Comparison of ENCODE assay signal across 5 cellular contexts in the genomic region with DNA sequence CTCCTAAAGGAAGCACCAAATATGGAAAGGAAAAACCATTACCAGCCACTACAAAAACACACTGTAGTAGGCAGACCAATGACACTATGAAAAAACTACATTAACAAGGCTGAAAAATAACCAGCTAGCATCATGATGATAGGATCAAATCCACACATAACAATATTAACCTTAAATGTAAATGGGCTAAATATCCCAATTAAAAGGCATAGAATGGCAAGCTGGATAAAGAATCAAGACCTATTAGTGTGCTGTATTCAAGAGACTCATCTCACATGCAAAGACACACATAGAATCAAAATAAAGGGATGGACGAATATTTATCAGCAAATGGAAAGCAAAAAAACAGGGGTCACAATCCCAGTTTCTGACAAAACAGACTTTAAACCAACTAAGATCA. TPM values are rescaled to one million over a fixed set of nuclear protein-coding genes. Genes with fewer than 3 reads are reported as not detected.
A peak's percentile ranks its signal among the peaks of the same experiment; 100 is the strongest.
DNase-seq lines count a peak whose midpoint lies in the region; ATAC-seq, FAIRE-seq and TF ChIP-seq lines count a peak whose summit lies in the region.
"Not testable (repeated sequence)": the region's sequence is repeated elsewhere in the genome, so short reads cannot be mapped to it uniquely, and the experiment has no call there.

No MANE protein-coding gene starts in this region.

- in situ Hi-C loops in K562 (cut with MboI) = not testable (repeated sequence)

- not testable (repeated sequence) for H2AFZ ChIP-seq in astrocyte (ENCODE audit: low read depth, low read length); K562 (ENCODE audit: low read depth, low read length)

- not testable (repeated sequence) for H3K9me3 ChIP-seq in HEK293 (ENCODE audit: control insufficient read depth, insufficient read depth, low read depth, low read length); astrocyte (ENCODE audit: insufficient read depth, low read depth, low read length); K562 (replicated peaks; ENCODE audit: control insufficient read depth, insufficient read depth, low read depth, low read length)
- H3K9me3 ChIP-seq in endodermal cell (ENCODE audit: control insufficient read depth, low read length) = peaks cover 48% of the 10 kb centered on the region

- H3K27ac ChIP-seq in HEK293 (ENCODE audit: extremely low read depth, low read depth, low read length); astrocyte (ENCODE audit: low read depth, low read length); K562 (ENCODE audit: extremely low read depth, low read depth, low read length); endodermal cell (ENCODE audit: low read depth, low read length): not testable (repeated sequence)

- WGBS in K562 (ENCODE audit: insufficient coverage, low coverage, missing lambda C conversion rate) = 28% methylated on average over 1 of the region's 1 CpG
- 92% methylated on average over 1 of the region's 1 CpG; no CpG with 5 or more reads in 1 of the 2 experiments for WGBS in endodermal cell (ENCODE audit: insufficient coverage in 1 of 2, insufficient read length in 1 of 2), 2 experiments

- H3K27me3 ChIP-seq in astrocyte (ENCODE audit: insufficient read depth, low read length); K562 (ENCODE audit: control insufficient read depth in 2 of 2, insufficient read depth in 2 of 2, low read length in 2 of 2); endodermal cell (ENCODE audit: control insufficient read depth, insufficient read depth, low read length, poor library complexity, severe bottlenecking): not testable (repeated sequence)

- TF ChIP-seq POLR2A in K562 (conservative IDR thresholded peaks at IDR 0.05) = not testable (repeated sequence)

- not testable (repeated sequence) for H3K9me1 ChIP-seq in K562 (ENCODE audit: control insufficient read depth, insufficient read depth, low read length)

- not testable (repeated sequence) for H3K4me1 Mint-ChIP-seq in astrocyte (ENCODE audit: low read depth, unreplicated experiment)
- peaks cover 18% of the 10 kb centered on the region for H3K4me1 Mint-ChIP-seq in endodermal cell

- not testable (repeated sequence) for H3K36me3 Mint-ChIP-seq in astrocyte (ENCODE audit: low read depth, unreplicated experiment); endodermal cell (ENCODE audit: low read depth)

- H3K9me3 Mint-ChIP-seq in astrocyte (ENCODE audit: unreplicated experiment) (peaks cover 16% of the 10 kb centered on the region), endodermal cell (peaks cover 25% of the 10 kb centered on the region)

- peak; percentile 26 for FAIRE-seq in astrocyte (lab: Jason Lieb, UNC)
- not testable (repeated sequence) for FAIRE-seq in K562 (lab: Jason Lieb, UNC)
- peak; percentile 13 for FAIRE-seq in urothelium cell line (lab: Jason Lieb, UNC)

- TF ChIP-seq CTCF in HEK293 (tag by site-specific recombination; IDR thresholded peaks at IDR 0.05); astrocyte (IDR thresholded peaks at IDR 0.05; ENCODE audit: insufficient read depth, low read depth, low read length); K562 (IDR thresholded peaks at IDR 0.05 in 2 of 3, conservative IDR thresholded peaks at IDR 0.05 in 1 of 3; ENCODE audit: insufficient read depth in 2 of 3, low read depth in 1 of 3, low read length in 3 of 3); endodermal cell (conservative IDR thresholded peaks at IDR 0.05): not testable (repeated sequence)

- not testable (repeated sequence) for H3K9ac ChIP-seq in astrocyte (ENCODE audit: low read length); K562 (ENCODE audit: insufficient read depth in 1 of 2, low read depth in 2 of 2, low read length in 2 of 2); endodermal cell (ENCODE audit: extremely low read depth, low read length, poor library complexity, severe bottlenecking)

- not testable (repeated sequence) for H3K4me1 ChIP-seq in HEK293 (ENCODE audit: control insufficient read depth, insufficient read depth, low read length); astrocyte (ENCODE audit: insufficient read depth, low read length); K562 (replicated peaks in 1 of 2; ENCODE audit: control insufficient read depth in 2 of 2, insufficient read depth in 2 of 2, low read length in 2 of 2)
- H3K4me1 ChIP-seq in endodermal cell (ENCODE audit: control insufficient read depth, insufficient read depth, low read length) = peaks cover 11% of the 10 kb centered on the region

- not testable (repeated sequence) for H3K27ac Mint-ChIP-seq in astrocyte (ENCODE audit: unreplicated experiment); endodermal cell

- H3K36me3 ChIP-seq in HEK293 (ENCODE audit: control insufficient read depth in 2 of 2, insufficient read depth in 1 of 2, low read length in 2 of 2); astrocyte (ENCODE audit: insufficient read depth, low read length); K562 (ENCODE audit: control insufficient read depth, insufficient read depth, low read length); endodermal cell (ENCODE audit: control insufficient read depth, insufficient read depth, low read length): not testable (repeated sequence)

- H3K4me3 Mint-ChIP-seq in astrocyte (ENCODE audit: unreplicated experiment); endodermal cell: not testable (repeated sequence)

- intact Hi-C loops in K562 (cut with micrococcal nuclease) = not testable (repeated sequence)

- not testable (repeated sequence) for H3K4me3 ChIP-seq in HEK293 (ENCODE audit: low read depth, low read length); astrocyte (ENCODE audit: insufficient read depth, low read depth, low read length); K562
- peak overlapping the region; percentile 66 for H3K4me3 ChIP-seq in endodermal cell (ENCODE audit: low read length)

- H3K27me3 Mint-ChIP-seq in astrocyte (ENCODE audit: low read depth, unreplicated experiment); endodermal cell (ENCODE audit: insufficient read depth): not testable (repeated sequence)

- H4K20me1 ChIP-seq in astrocyte (ENCODE audit: insufficient read depth, low read length); K562 (replicated peaks; ENCODE audit: control insufficient read depth, insufficient read depth, low read length): not testable (repeated sequence)

- H3K4me2 ChIP-seq in astrocyte (ENCODE audit: low read length); K562 (ENCODE audit: insufficient read depth, low read length): not testable (repeated sequence)

- POLR2A ChIA-PET in HEK293 (lab: Yijun Ruan, JAX) = not testable (repeated sequence)
- POLR2A ChIA-PET in K562 (lab: Yijun Ruan, JAX) = interaction anchor here (0.9 kb wide), 1 partner anchor 10 kb away, joined by 3 read pairs; no protein-coding TSS in a partner anchor

- not testable (repeated sequence) for H3K79me2 ChIP-seq in astrocyte (ENCODE audit: insufficient read depth, low read length); K562 (ENCODE audit: control insufficient read depth, insufficient read depth, low read length)

- not testable (repeated sequence) for TF ChIP-seq RAD21 in K562 (CRISPR knock-in tag; conservative IDR thresholded peaks at IDR 0.05 in 1 of 2, IDR thresholded peaks at IDR 0.05 in 1 of 2)

- not testable (repeated sequence) for ATAC-seq in K562

- not testable (repeated sequence) for DNase-seq in astrocyte (ENCODE audit: low read depth); K562 (ENCODE audit: extremely low read depth in 1 of 4, low spot score in 3 of 4); endodermal cell; urothelium cell line (ENCODE audit: low spot score)

- CTCF ChIA-PET in HEK293 (lab: Yijun Ruan, JAX); K562 (lab: Yijun Ruan, JAX; ENCODE audit: low intra/inter-chr PET ratio): not testable (repeated sequence)

- TF ChIP-seq EP300 in K562 (IDR thresholded peaks at IDR 0.05; ENCODE audit: low read length) = not testable (repeated sequence)

- not testable (repeated sequence) for BruUV-seq in K562 (replicated peaks; lab: Mats Ljungman, UMichigan)

TF ChIP-seq in HEK293, 187 proteins besides CTCF, POLR2A, EP300 and RAD21:
- TF ChIP-seq SETDB1 (IDR thresholded peaks at IDR 0.05; ENCODE audit: insufficient read length, low read length) (peak; percentile 59), ZNF529 (tag by site-specific recombination; IDR thresholded peaks at IDR 0.05; ENCODE audit: insufficient replicate concordance) (peak; percentile 48)

TF ChIP-seq in K562, 482 proteins besides CTCF, POLR2A, EP300 and RAD21:
- TF ChIP-seq ZNF354B (CRISPR knock-in tag; IDR thresholded peaks at IDR 0.05) (peak; percentile 82), ZNF507 (tag; conservative IDR thresholded peaks at IDR 0.05) (peak; percentile 95)

RNA-seq across cellular contexts. Expression of a gene that starts 53.2 kb away (rescaled TPM):
- total RNA-seq in astrocyte (3.0 and 3.3 TPM in 2 replicates), K562 (2014; rRNA removed) (0.04 TPM in 1 of 2 replicates, not detected in the other), K562 (2014; rRNA removed; fragmentation: Illumina TruSeq; extraction: Trizol) (0.13 and 0.22 TPM in 2 replicates), K562 (2015; rRNA removed; fragmentation: Illumina TruSeq; extraction: Trizol) (0.15 and 0.18 TPM in 2 replicates), K562 (2021) (0.13 and 0.16 TPM in 2 replicates), endodermal cell (1 to 10 TPM; 3.3 to 6.2 TPM)
- 0.07 and 0.19 TPM in 2 replicates for total RNA-seq in K562 (2011; cell fraction: chromatin; rRNA removed; ENCODE audit: low replicate concordance)
- not detected in 2 replicates for total RNA-seq in K562 (2011; cell fraction: nucleolus; rRNA removed)
- 0.15 TPM in 1 of 2 replicates, not detected in the other for total RNA-seq in K562 (2011; cell fraction: nucleoplasm; rRNA removed)
- polyA plus RNA-seq in K562 (2011; rRNA removed) (0.13 and 0.22 TPM in 2 replicates), K562 (2014; fragmentation: Illumina TruSeq; extraction: Trizol) (0.07 and 0.16 TPM in 2 replicates), K562 (2014; fragmentation: Nextera tagmentation; extraction: Ambion mirVana) (under 1 TPM; 0.08 to 0.23 TPM), K562 (2014; rRNA removed) (0.05 and 0.08 TPM in 2 replicates)
- polyA plus RNA-seq in K562 (2011; cell fraction: cytosol; rRNA removed) = 0.06 and 0.10 TPM in 2 replicates
- polyA plus RNA-seq in K562 (2011; cell fraction: nucleus; rRNA removed) = 0.16 and 0.37 TPM in 2 replicates
- 0.14 and 0.76 TPM in 2 replicates for polyA plus RNA-seq in K562 (2012)
- polyA minus RNA-seq in K562 (2011; rRNA and poly(A)+ RNA removed) = 0.27 and 0.32 TPM in 2 replicates
- polyA minus RNA-seq in K562 (2011; cell fraction: cytosol; rRNA and poly(A)+ RNA removed) = not detected in 2 replicates
- 0.33 TPM in 1 of 2 replicates, not detected in the other for polyA minus RNA-seq in K562 (2011; cell fraction: nucleus; rRNA and poly(A)+ RNA removed)
- polyA plus RNA-seq in endodermal cell (2013, experiment 1 of 2) = 0.78 TPM
- polyA plus RNA-seq in endodermal cell (2013, experiment 2 of 2) = 1.0 TPM
